In the genomic region with DNA sequence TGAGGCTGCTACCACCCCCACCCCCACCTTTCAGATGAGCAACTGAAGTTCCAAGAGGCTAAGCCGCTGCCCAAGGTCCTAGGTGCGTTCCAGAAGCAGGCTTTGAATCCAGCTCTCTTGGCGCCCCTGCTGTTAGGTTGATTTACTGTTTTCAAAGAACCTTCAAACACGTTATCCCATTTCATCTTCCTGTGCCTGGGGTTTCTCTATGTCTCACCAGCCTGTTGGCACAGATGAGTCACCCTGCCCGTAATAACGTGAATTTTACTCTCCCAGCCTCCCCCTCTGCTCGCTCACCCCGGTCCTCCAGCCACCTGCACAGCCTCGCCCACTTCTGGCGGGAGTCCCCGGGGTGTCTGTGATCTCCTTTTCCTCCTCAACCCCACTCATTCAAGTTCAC, we compare ENCODE assay signal across 9 cellular contexts. TPM values are rescaled to one million over a fixed set of nuclear protein-coding genes. Genes with fewer than 3 reads are reported as not detected.
DNase-seq lines count a peak whose midpoint lies in the region; ATAC-seq and TF ChIP-seq lines count a peak whose summit lies in the region.
"Had no signal": no experiment of that assay in that cellular context is flagged by ENCODE, and none has a peak within 500 bp of the region (broad histone marks: within the 10 kb centered on the region; RNA-seq: fewer than 3 reads in every experiment).

No MANE protein-coding gene starts in this region.

- no peaks in the 10 kb centered on the region for H3K9me2 ChIP-seq in PC-3 (replicated peaks; ENCODE audit: low read length)

- peaks cover 25% of the 10 kb centered on the region for H3K4me1 Mint-ChIP-seq in activated T-helper 17 cell treated with anti-CD3 and anti-CD28 coated beads, Interleukin-2, amount 50 U/mL, for 72 hours
- H3K4me1 Mint-ChIP-seq in nephron progenitor cell: no peaks in the 10 kb centered on the region

- H3K27ac ChIP-seq in PC-3 (ENCODE audit: low read length): peak overlapping the region; percentile 99

- no peak overlapping the region for H3K4me3 ChIP-seq in PC-3 (ENCODE audit: low read length)

- H3K9me3 Mint-ChIP-seq in activated T-helper 17 cell treated with anti-CD3 and anti-CD28 coated beads, Interleukin-2, amount 50 U/mL, for 72 hours: no peaks in the 10 kb centered on the region
- H3K9me3 Mint-ChIP-seq in nephron progenitor cell: no peaks in the 10 kb centered on the region
- H3K9me3 Mint-ChIP-seq: nephron had no signal

- no peaks in the 10 kb centered on the region for H3K36me3 Mint-ChIP-seq in activated T-helper 17 cell treated with anti-CD3 and anti-CD28 coated beads, Interleukin-2, amount 50 U/mL, for 72 hours (ENCODE audit: low read depth)
- H3K36me3 Mint-ChIP-seq in nephron progenitor cell (ENCODE audit: low read depth): no peaks in the 10 kb centered on the region

- H3K9me3 ChIP-seq in PC-3 (ENCODE audit: low read length): no peaks in the 10 kb centered on the region

- H3K4me3 Mint-ChIP-seq in activated T-helper 17 cell treated with anti-CD3 and anti-CD28 coated beads, Interleukin-2, amount 50 U/mL, for 72 hours: peak overlapping the region; percentile 76
- no peak overlapping the region for H3K4me3 Mint-ChIP-seq in nephron progenitor cell
- H3K4me3 Mint-ChIP-seq: nephron had no signal

- no peaks in the 10 kb centered on the region for H3K27me3 ChIP-seq in PC-3 (ENCODE audit: low read length)

- H3K79me2 ChIP-seq in PC-3 (ENCODE audit: low read length): peaks cover 12% of the 10 kb centered on the region

- no TSS peak for BruUV-seq in PC-3 (replicated peaks; lab: Mats Ljungman, UMichigan)

- H3K4me2 ChIP-seq in PC-3 (ENCODE audit: low read length): peak overlapping the region; percentile 49

- H3K27me3 Mint-ChIP-seq in activated T-helper 17 cell treated with anti-CD3 and anti-CD28 coated beads, Interleukin-2, amount 50 U/mL, for 72 hours: peaks cover 5% of the 10 kb centered on the region
- peaks cover 17% of the 10 kb centered on the region for H3K27me3 Mint-ChIP-seq in nephron progenitor cell (ENCODE audit: low read depth, poor library complexity)

- intact Hi-C loops in PC-3 (cut with micrococcal nuclease): loop anchor here (1.0 to 2.0 kb wide), 4 partner anchors 26 to 100 kb away; no protein-coding TSS in a partner anchor

- peak overlapping the region; percentile 59 for H3K27ac Mint-ChIP-seq in activated T-helper 17 cell treated with anti-CD3 and anti-CD28 coated beads, Interleukin-2, amount 50 U/mL, for 72 hours
- H3K27ac Mint-ChIP-seq in nephron progenitor cell: no peak overlapping the region

- H3K4me1 ChIP-seq in PC-3 (ENCODE audit: insufficient read depth, low read length): peaks cover 35% of the 10 kb centered on the region

- peak overlapping the region; percentile 91 for H3K9ac ChIP-seq in PC-3 (ENCODE audit: low read length)

- peak; percentile 72 for TF ChIP-seq CTCF in PC-3 (conservative IDR thresholded peaks at IDR 0.05; ENCODE audit: low read depth, low read length)
- TF ChIP-seq CTCF in nephron progenitor cell (IDR thresholded peaks at IDR 0.05): no peak

- no peaks in the 10 kb centered on the region for H4K20me1 ChIP-seq in PC-3 (ENCODE audit: low read length)

- no peaks in the 10 kb centered on the region for H3K36me3 ChIP-seq in PC-3 (ENCODE audit: low read depth, low read length)

- ATAC-seq in PC-3 (peak; percentile 84), GM18861 (IDR thresholded peaks at IDR 0.05; ENCODE audit: unreplicated experiment) (no peak), GM21737 (IDR thresholded peaks at IDR 0.05; ENCODE audit: unreplicated experiment) (no peak)
- ATAC-seq in activated T-helper 17 cell treated with anti-CD3 and anti-CD28 coated beads, Interleukin-2, amount 50 U/mL, for 72 hours (replicated peaks): peak; percentile 94

- CTCF ChIA-PET in PC-3 (lab: Charles Lee): interaction anchor here (1.6 kb wide), 1 partner anchor 26 kb away, joined by 5 read pairs; no protein-coding TSS in a partner anchor

- POLR2A ChIA-PET in PC-3 (lab: Charles Lee; ENCODE audit: unreplicated experiment): interaction anchor here (0.7 to 1.6 kb wide), 3 partner anchors 9 to 26 kb away, joined by 3 to 9 read pairs (median 7); no protein-coding TSS in a partner anchor

- H2AFZ ChIP-seq in PC-3 (ENCODE audit: low read length): peak overlapping the region; percentile 25; the same call in 1 of the 2 replicates

- DNase-seq in ELR (ENCODE audit: low read depth) (peak; percentile 11), PC-3 (peak; percentile 99), NCI-H2227 treated with DMSO at 0.1 percent for 48 hours (lab: John Stamatoyannopoulos, UW) (no peak), nephron progenitor cell (no peak)
- DNase-seq in stimulated activated CD4-positive, alpha-beta T cell treated with anti-CD3 and anti-CD28 coated beads, Interleukin-1b, Interleukin-23, amount 100 ng/mL, for 24 hours (ENCODE audit: low read depth in 4 of 4, low spot score in 1 of 4): peak in 3 of 4 experiments; percentile 38 to 67 (median 52)

- H3F3A ChIP-seq in PC-3 (ENCODE audit: low read length, unreplicated experiment): peaks cover 13% of the 10 kb centered on the region

RNA-seq across cellular contexts. Expression of a gene that starts 13.1 kb away (rescaled TPM):
- 40.2 and 51.0 TPM in 2 replicates for total RNA-seq in PC-3 (2014; rRNA removed)
- 10 to 100 TPM in 1 of 2 donors, 1 to 10 TPM in 1; 8.9 to 20.2 TPM for total RNA-seq in activated T-helper 17 cell treated with anti-CD3 and anti-CD28 coated beads, Interleukin-2, amount 50 U/mL, for 72 hours

Comparison
In these comparisons a context has a peak if more than half of its experiments do, and no peak if none do; other contexts are left out.
1. DNase-seq: peak in ELR (single experiment), PC-3 (single experiment) and stimulated activated CD4-positive, alpha-beta T cell treated with anti-CD3 and anti-CD28 coated beads, Interleukin-1b, Interleukin-23, amount 100 ng/mL, for 24 hours (3 of 4); none in NCI-H2227 treated with DMSO at 0.1 percent for 48 hours (single experiment) and nephron progenitor cell (single experiment).
2. ATAC-seq: peak in PC-3 (single experiment) and activated T-helper 17 cell treated with anti-CD3 and anti-CD28 coated beads, Interleukin-2, amount 50 U/mL, for 72 hours (single experiment); none in GM18861 (single experiment) and GM21737 (single experiment).